ENCODE assay signal across 1 cellular context in the genomic region with DNA sequence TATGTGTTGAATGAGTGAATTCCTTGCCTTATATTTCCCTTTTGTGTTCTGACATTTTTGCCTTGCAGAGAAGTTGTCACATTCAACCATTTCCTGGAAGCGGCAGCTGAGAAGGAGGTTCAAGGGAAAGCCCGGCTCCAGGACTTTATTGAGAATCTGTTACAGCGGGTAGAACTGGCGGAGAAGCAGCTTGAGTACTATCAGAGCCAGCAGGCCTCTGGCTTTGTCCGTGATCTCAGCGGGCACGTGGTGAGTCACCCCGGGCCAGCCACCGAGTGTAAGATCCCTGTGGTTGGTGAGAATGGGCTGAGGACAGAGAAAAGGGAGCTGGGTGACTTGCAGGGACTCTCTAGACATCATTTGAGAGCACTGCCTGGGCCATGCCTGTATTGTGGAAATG.
TF ChIP-seq lines count a peak whose summit lies in the region.

No MANE protein-coding gene starts in this region.

TF ChIP-seq in K562, 482 proteins besides CTCF, POLR2A, EP300 and RAD21:
- TF ChIP-seq, protein P1, sequence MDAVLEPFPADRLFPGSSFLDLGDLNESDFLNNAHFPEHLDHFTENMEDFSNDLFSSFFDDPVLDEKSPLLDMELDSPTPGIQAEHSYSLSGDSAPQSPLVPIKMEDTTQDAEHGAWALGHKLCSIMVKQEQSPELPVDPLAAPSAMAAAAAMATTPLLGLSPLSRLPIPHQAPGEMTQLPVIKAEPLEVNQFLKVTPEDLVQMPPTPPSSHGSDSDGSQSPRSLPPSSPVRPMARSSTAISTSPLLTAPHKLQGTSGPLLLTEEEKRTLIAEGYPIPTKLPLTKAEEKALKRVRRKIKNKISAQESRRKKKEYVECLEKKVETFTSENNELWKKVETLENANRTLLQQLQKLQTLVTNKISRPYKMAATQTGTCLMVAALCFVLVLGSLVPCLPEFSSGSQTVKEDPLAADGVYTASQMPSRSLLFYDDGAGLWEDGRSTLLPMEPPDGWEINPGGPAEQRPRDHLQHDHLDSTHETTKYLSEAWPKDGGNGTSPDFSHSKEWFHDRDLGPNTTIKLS (IDR thresholded peaks at IDR 0.05; ENCODE audit: borderline replicate concordance, low read depth), result no peak
- TF ChIP-seq MEF2A (IDR thresholded peaks at IDR 0.05; ENCODE audit: control insufficient read depth, low read depth, low read length) (no peak), TEAD4 (IDR thresholded peaks at IDR 0.05; ENCODE audit: low read length) (no peak), TEAD4 (CRISPR knock-in tag; IDR thresholded peaks at IDR 0.05; ENCODE audit: borderline replicate concordance) (no peak), HEY1 (CRISPR knock-in tag; IDR thresholded peaks at IDR 0.05; ENCODE audit: borderline replicate concordance) (no peak), ZNF24 (IDR thresholded peaks at IDR 0.05) (no peak), XRCC3 (IDR thresholded peaks at IDR 0.05) (no peak), FOSL1 (tag; conservative IDR thresholded peaks at IDR 0.05) (peak; percentile 78), KLF10 (CRISPR knock-in tag; IDR thresholded peaks at IDR 0.05) (no peak), HMG20A (CRISPR knock-in tag; conservative IDR thresholded peaks at IDR 0.05) (no peak), JUND (IDR thresholded peaks at IDR 0.05; ENCODE audit: borderline replicate concordance, low read depth, low read length) (no peak), JUND (tag; IDR thresholded peaks at IDR 0.05; ENCODE audit: borderline replicate concordance, low read depth, low read length) (peak; percentile 23; the same call in 1 of the 3 replicates), SIN3A (IDR thresholded peaks at IDR 0.05; ENCODE audit: borderline replicate concordance in 2 of 2, control insufficient read depth in 1 of 2, low read depth in 2 of 2, low read length in 2 of 2) (no peak), BDP1 (IDR thresholded peaks at IDR 0.05; ENCODE audit: insufficient read depth, insufficient read length) (no peak), PHF8 (IDR thresholded peaks at IDR 0.05; ENCODE audit: borderline replicate concordance, low read length) (no peak), ZC3H11A (IDR thresholded peaks at IDR 0.05; ENCODE audit: low read depth, low read length) (no peak), MGA (IDR thresholded peaks at IDR 0.05) (peak; percentile 19; the same call in 1 of the 2 replicates), BRF2 (IDR thresholded peaks at IDR 0.05; ENCODE audit: borderline replicate concordance, insufficient read depth, insufficient read length) (no peak), ID3 (CRISPR knock-in tag; IDR thresholded peaks at IDR 0.05) (no peak), ID3 (tag; IDR thresholded peaks at IDR 0.05) (no peak), PCBP2 (IDR thresholded peaks at IDR 0.05; ENCODE audit: low read depth, low read length, poor library complexity, severe bottlenecking) (no peak), L3MBTL2 (IDR thresholded peaks at IDR 0.05) (peak; percentile 58), IRF2 (CRISPR knock-in tag; IDR thresholded peaks at IDR 0.05) (no peak), CHCHD3 (CRISPR knock-in tag; IDR thresholded peaks at IDR 0.05) (no peak), MCM2 (IDR thresholded peaks at IDR 0.05; ENCODE audit: low read depth) (no peak), USF2 (CRISPR knock-in tag; IDR thresholded peaks at IDR 0.05) (peak; percentile 39)
- TF ChIP-seq, protein P2, sequence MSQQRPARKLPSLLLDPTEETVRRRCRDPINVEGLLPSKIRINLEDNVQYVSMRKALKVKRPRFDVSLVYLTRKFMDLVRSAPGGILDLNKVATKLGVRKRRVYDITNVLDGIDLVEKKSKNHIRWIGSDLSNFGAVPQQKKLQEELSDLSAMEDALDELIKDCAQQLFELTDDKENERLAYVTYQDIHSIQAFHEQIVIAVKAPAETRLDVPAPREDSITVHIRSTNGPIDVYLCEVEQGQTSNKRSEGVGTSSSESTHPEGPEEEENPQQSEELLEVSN (IDR thresholded peaks at IDR 0.05; ENCODE audit: borderline replicate concordance in 1 of 2, extremely low read depth in 1 of 2, insufficient read depth in 1 of 2, insufficient read length in 1 of 2, low read depth in 1 of 2, low read length in 1 of 2, poor library complexity in 1 of 2, severe bottlenecking in 1 of 2), result peak in 1 of 2 experiments; percentile 36
- TF ChIP-seq, protein P3, sequence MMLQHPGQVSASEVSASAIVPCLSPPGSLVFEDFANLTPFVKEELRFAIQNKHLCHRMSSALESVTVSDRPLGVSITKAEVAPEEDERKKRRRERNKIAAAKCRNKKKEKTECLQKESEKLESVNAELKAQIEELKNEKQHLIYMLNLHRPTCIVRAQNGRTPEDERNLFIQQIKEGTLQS (IDR thresholded peaks at IDR 0.05), result peak; percentile 35
- TF ChIP-seq, protein P3 (CRISPR knock-in tag; conservative IDR thresholded peaks at IDR 0.05), result no peak
